Comparison of ENCODE assay signal across 13 cellular contexts in the genomic region with DNA sequence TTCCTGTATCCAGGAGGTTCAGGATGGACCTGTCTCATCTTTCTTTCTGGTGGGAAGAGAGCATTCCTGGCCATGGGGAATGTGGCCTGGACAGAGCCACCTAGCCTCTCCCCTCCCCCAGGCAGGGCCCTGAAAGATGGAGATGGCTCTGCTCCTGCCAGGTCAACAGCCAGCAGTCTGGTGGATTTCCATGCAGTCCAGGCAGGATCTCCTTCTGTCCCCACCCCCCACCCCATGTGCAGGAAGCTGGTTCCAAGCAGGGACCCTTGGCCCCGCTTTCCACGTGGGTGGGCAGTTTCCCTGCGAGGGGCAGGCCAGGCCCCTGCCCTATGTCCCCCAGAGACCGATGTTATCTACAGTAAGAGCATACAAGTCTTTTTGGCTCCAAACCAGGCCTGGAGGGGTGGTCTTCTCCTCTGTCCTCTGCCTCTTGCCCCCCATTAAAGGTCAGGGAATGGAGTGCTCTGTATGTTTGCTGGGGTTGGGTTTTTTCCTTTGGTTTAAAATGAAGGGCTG.
A peak's percentile ranks its signal among the peaks of the same experiment; 100 is the strongest.
DNase-seq lines count a peak whose midpoint lies in the region; ATAC-seq and TF ChIP-seq lines count a peak whose summit lies in the region.
"Had no signal": no experiment of that assay in that cellular context is flagged by ENCODE, and none has a peak within 500 bp of the region (broad histone marks: within the 10 kb centered on the region; RNA-seq: fewer than 3 reads in every experiment).

No MANE protein-coding gene starts in this region.

- TF ChIP-seq CTCF in WERI-Rb-1 (IDR thresholded peaks at IDR 0.05; ENCODE audit: low read depth, low read length) (no peak), transverse colon (IDR thresholded peaks at IDR 0.05) (no peak), CD14-positive monocyte (IDR thresholded peaks at IDR 0.05) (no peak)

- H3K18ac ChIP-seq in mesendoderm (ENCODE audit: low read length), result no peak overlapping the region

- peaks cover 85% of the 10 kb centered on the region for H3K79me2 ChIP-seq in mesendoderm (ENCODE audit: control insufficient read depth, insufficient read depth, low read length)

- H3K23ac ChIP-seq in mesendoderm (ENCODE audit: low read length), result no peak overlapping the region

- H2BK5ac ChIP-seq in mesendoderm (ENCODE audit: low read length), result no peak overlapping the region

- intact Hi-C loops in transverse colon (cut with DNase I; ENCODE audit: low total_unique reads) (no loop called here), CD14-positive monocyte (cut with micrococcal nuclease) (no loop called here)

- peak overlapping the region; percentile 85 for H3K27ac Mint-ChIP-seq in activated naive CD8-positive, alpha-beta T cell
- H3K27ac Mint-ChIP-seq in activated naive CD8-positive, alpha-beta T cell treated with anti-CD3 and anti-CD28 coated beads, Interleukin-2, amount 50 U/mL, for 24 hours, result no peak overlapping the region
- no peak overlapping the region for H3K27ac Mint-ChIP-seq in CD14-positive monocyte

- TF ChIP-seq EP300 in transverse colon (IDR thresholded peaks at IDR 0.05; ENCODE audit: low read depth), result no peak

- no peak overlapping the region for H3K4me2 ChIP-seq in mesendoderm (ENCODE audit: low read length)

- no peaks in the 10 kb centered on the region for H3K27me3 Mint-ChIP-seq in activated naive CD8-positive, alpha-beta T cell
- H3K27me3 Mint-ChIP-seq in activated naive CD8-positive, alpha-beta T cell treated with anti-CD3 and anti-CD28 coated beads, Interleukin-2, amount 50 U/mL, for 24 hours, result no peaks in the 10 kb centered on the region
- peaks cover 0 to 2% (median 2%) of the 10 kb centered on the region in 3 donors for H3K27me3 Mint-ChIP-seq in CD14-positive monocyte (ENCODE audit: low read depth in 3 of 3)
- H3K27me3 Mint-ChIP-seq: stimulated activated naive CD8-positive, alpha-beta T cell treated with anti-CD3 and anti-CD28 coated beads, Interleukin-15, amount 100 ng/mL, for 72 hours had no signal

- H4K5ac ChIP-seq in mesendoderm (ENCODE audit: low read length), result no peak overlapping the region

- no peak overlapping the region for H4K8ac ChIP-seq in mesendoderm (ENCODE audit: low read depth, low read length)

- no peaks in the 10 kb centered on the region for H3K36me3 Mint-ChIP-seq in activated naive CD8-positive, alpha-beta T cell
- H3K36me3 Mint-ChIP-seq in activated naive CD8-positive, alpha-beta T cell treated with anti-CD3 and anti-CD28 coated beads, Interleukin-2, amount 50 U/mL, for 24 hours (ENCODE audit: low read depth), result no peaks in the 10 kb centered on the region
- peaks cover 26 to 44% of the 10 kb centered on the region in 2 donors for H3K36me3 Mint-ChIP-seq in CD14-positive monocyte

- H3K36me3 ChIP-seq in WERI-Rb-1 (peaks cover 47% of the 10 kb centered on the region), mesendoderm (ENCODE audit: control insufficient read depth, insufficient read depth, low read length) (no peaks in the 10 kb centered on the region), transverse colon (no peaks in the 10 kb centered on the region)
- H3K36me3 ChIP-seq: ovary had no signal

- no peak overlapping the region for H2BK15ac ChIP-seq in mesendoderm (replicated peaks; ENCODE audit: low read depth)

- H3K4me3 ChIP-seq in WERI-Rb-1 (ENCODE audit: low read depth, low read length), result no peak overlapping the region
- no peak overlapping the region for H3K4me3 ChIP-seq in mesendoderm (ENCODE audit: low read length)
- H3K4me3 ChIP-seq in transverse colon, result no peak overlapping the region
- H3K4me3 ChIP-seq: K562, ovary had no signal

- no peaks in the 10 kb centered on the region for H3K9me3 ChIP-seq in WERI-Rb-1 (ENCODE audit: severe bottlenecking)
- no peaks in the 10 kb centered on the region for H3K9me3 ChIP-seq in transverse colon
- H3K9me3 ChIP-seq: ovary had no signal

- no peak overlapping the region for H2BK120ac ChIP-seq in mesendoderm (ENCODE audit: low read depth, low read length)

- H3K4me1 ChIP-seq in mesendoderm (ENCODE audit: control insufficient read depth, low read depth, low read length), result peaks cover 9% of the 10 kb centered on the region
- H3K4me1 ChIP-seq in transverse colon, result peaks cover 61 to 97% (median 85%) of the 10 kb centered on the region in 4 donors

- H3K4me3 Mint-ChIP-seq in activated naive CD8-positive, alpha-beta T cell, result peak overlapping the region; percentile 70
- no peak overlapping the region for H3K4me3 Mint-ChIP-seq in activated naive CD8-positive, alpha-beta T cell treated with anti-CD3 and anti-CD28 coated beads, Interleukin-2, amount 50 U/mL, for 24 hours
- H3K4me3 Mint-ChIP-seq in CD14-positive monocyte, result no peak overlapping the region

- peak overlapping the region; percentile 6 for H3K56ac ChIP-seq in mesendoderm (ENCODE audit: low read length)

- no peak overlapping the region for H3K9ac ChIP-seq in mesendoderm (ENCODE audit: low read length)

- no peak overlapping the region for H3K4ac ChIP-seq in mesendoderm (ENCODE audit: low read depth, low read length)

- in situ Hi-C loops in transverse colon (cut with MboI; ENCODE audit: low pct_ligation_motif_present in 1 of 4, low pct_unique_long_range_greater_than_20kb in 1 of 4, low sequenced_read_pairs in 3 of 4), result no loop called here

- TF ChIP-seq POLR2A in transverse colon (IDR thresholded peaks at IDR 0.05), result no peak

- H3K4me1 Mint-ChIP-seq in activated naive CD8-positive, alpha-beta T cell (ENCODE audit: low read depth), result peaks cover 85% of the 10 kb centered on the region
- H3K4me1 Mint-ChIP-seq in activated naive CD8-positive, alpha-beta T cell treated with anti-CD3 and anti-CD28 coated beads, Interleukin-2, amount 50 U/mL, for 24 hours, result peaks cover 70% of the 10 kb centered on the region
- H3K4me1 Mint-ChIP-seq in CD14-positive monocyte, result peaks cover 34% of the 10 kb centered on the region

- no peaks in the 10 kb centered on the region for H3K27me3 ChIP-seq in WERI-Rb-1 (ENCODE audit: insufficient read depth, low read depth, severe bottlenecking)
- H3K27me3 ChIP-seq in mesendoderm (ENCODE audit: insufficient read depth, low read length, poor library complexity), result no peaks in the 10 kb centered on the region
- no peaks in the 10 kb centered on the region for H3K27me3 ChIP-seq in transverse colon
- H3K27me3 ChIP-seq: ovary had no signal

- H3K27ac ChIP-seq in WERI-Rb-1 (peak overlapping the region; percentile 50), mesendoderm (ENCODE audit: low read depth, low read length) (no peak overlapping the region), transverse colon (peak overlapping the region; percentile 70 to 95 (median 90))

- no CpG with 5 or more reads among the region's 4 CpGs for WGBS in mesendoderm (ENCODE audit: extremely low coverage, insufficient coverage, low lambda C conversion rate)
- 61% methylated on average over 4 of the region's 4 CpGs; no CpG with 5 or more reads in 1 of the 2 donors for WGBS in transverse colon (ENCODE audit: low coverage in 1 of 2), 2 donors

- no peak overlapping the region for H2AK5ac ChIP-seq in mesendoderm (ENCODE audit: low read length)

- no peak for DNase-seq in activated naive CD8-positive, alpha-beta T cell treated with anti-CD3 and anti-CD28 coated beads, Interleukin-2, amount 50 U/mL, for 24 hours
- DNase-seq in WERI-Rb-1 (no peak), mesendoderm (no peak), transverse colon (no peak), HK-2 (ENCODE audit: unreplicated experiment) (no peak), CD14-positive monocyte (ENCODE audit: low spot score) (no peak), SHP77 (lab: John Stamatoyannopoulos, UW) (no peak)
- DNase-seq: GDM1; stimulated activated CD4-positive, alpha-beta T cell treated with anti-CD3 and anti-CD28 coated beads, Interleukin-2, amount 100 ng/mL, for 24 hours; stimulated activated naive CD8-positive, alpha-beta T cell treated with anti-CD3 and anti-CD28 coated beads, Interleukin-15, amount 100 ng/mL, for 72 hours had no signal

- no peaks in the 10 kb centered on the region for H3K9me3 Mint-ChIP-seq in activated naive CD8-positive, alpha-beta T cell (ENCODE audit: low read depth)
- no peaks in the 10 kb centered on the region for H3K9me3 Mint-ChIP-seq in activated naive CD8-positive, alpha-beta T cell treated with anti-CD3 and anti-CD28 coated beads, Interleukin-2, amount 50 U/mL, for 24 hours
- H3K9me3 Mint-ChIP-seq in CD14-positive monocyte, result no peaks in the 10 kb centered on the region
- H3K9me3 Mint-ChIP-seq: stimulated activated naive CD8-positive, alpha-beta T cell treated with anti-CD3 and anti-CD28 coated beads, Interleukin-15, amount 100 ng/mL, for 72 hours had no signal

- peaks cover 60% of the 10 kb centered on the region for H3K79me1 ChIP-seq in mesendoderm (ENCODE audit: low read length)

- no peak for ATAC-seq in activated naive CD8-positive, alpha-beta T cell treated with anti-CD3 and anti-CD28 coated beads, Interleukin-2, amount 50 U/mL, for 24 hours
- ATAC-seq: K562; stimulated activated naive CD8-positive, alpha-beta T cell treated with anti-CD3 and anti-CD28 coated beads, Interleukin-15, amount 100 ng/mL, for 72 hours had no signal
